In the genomic region with DNA sequence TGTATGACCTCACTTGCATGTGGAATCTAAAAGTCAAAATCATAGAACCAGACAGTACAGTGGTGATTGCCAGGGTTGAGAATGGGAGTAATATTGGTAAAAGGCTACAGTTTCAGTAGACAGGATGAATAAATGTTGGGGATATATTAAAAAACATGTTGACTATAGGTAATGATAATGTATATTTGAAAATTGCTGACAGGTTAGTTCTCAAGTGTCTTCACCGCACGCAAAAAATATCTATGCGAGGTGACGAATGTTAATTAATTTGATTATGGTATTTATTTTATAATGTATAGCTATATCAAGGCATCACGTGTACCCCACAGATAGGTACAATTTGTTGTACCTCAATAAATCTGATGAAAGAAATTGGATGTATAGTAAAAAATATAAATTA, we compare ENCODE assay signal across 33 cellular contexts.
"Had no signal": no experiment of that assay in that cellular context is flagged by ENCODE, and none has a peak within 500 bp of the region (broad histone marks: within the 10 kb centered on the region; RNA-seq: fewer than 3 reads in every experiment).

No MANE protein-coding gene starts in this region.

- H3K9me3 ChIP-seq: adrenal gland, ascending aorta had no signal

- ATAC-seq: activated naive CD4-positive, alpha-beta T cell treated with anti-CD3 and anti-CD28 coated beads, Interleukin-2, amount 50 U/mL, for 72 hours; activated naive CD8-positive, alpha-beta T cell treated with anti-CD3 and anti-CD28 coated beads, Interleukin-2, amount 50 U/mL, for 24 hours; activated T-cell treated with anti-CD3 and anti-CD28 coated beads, Interleukin-2, amount 50 U/mL, for 4 hours; activated T-cell treated with anti-CD3 and anti-CD28 coated beads, Interleukin-2, amount 50 U/mL, for 72 hours; activated T-helper 17 cell treated with anti-CD3 and anti-CD28 coated beads, Interleukin-2, amount 50 U/mL, for 72 hours; body of pancreas had no signal

- DNase-seq: activated effector memory CD4-positive, alpha-beta T cell treated with anti-CD3 and anti-CD28 coated beads, Interleukin-2, amount 50 U/mL, for 16 hours; activated effector memory CD4-positive, alpha-beta T cell treated with Interleukin-2 at 50 U/mL for 16 hours; activated gamma-delta T cell; activated gamma-delta T cell treated with Interleukin-2 at 50 U/mL for 16 hours; activated naive CD4-positive, alpha-beta T cell; activated naive CD4-positive, alpha-beta T cell treated with anti-CD3 and anti-CD28 coated beads for 36 hours; activated naive CD4-positive, alpha-beta T cell treated with anti-CD3 and anti-CD28 coated beads, Interleukin-2, amount 10 ng/mL, durations not matched to agents 7 days and 5 days; activated naive CD4-positive, alpha-beta T cell treated with anti-CD3 and anti-CD28 coated beads, Interleukin-2, amount 50 U/mL, for 16 hours; activated naive CD8-positive, alpha-beta T cell treated with anti-CD3 and anti-CD28 coated beads for 36 hours; activated naive CD8-positive, alpha-beta T cell treated with anti-CD3 and anti-CD28 coated beads, Interleukin-2, amount 10 ng/mL, durations not matched to agents 7 days and 5 days; activated naive CD8-positive, alpha-beta T cell treated with anti-CD3 and anti-CD28 coated beads, Interleukin-2, amount 50 U/mL, for 24 hours; activated T-cell treated with anti-CD3 and anti-CD28 coated beads, Interleukin-2, amount 50 U/mL, for 1 hour; activated T-cell treated with anti-CD3 and anti-CD28 coated beads, Interleukin-2, amount 50 U/mL, for 24 hours; activated T-cell treated with anti-CD3 and anti-CD28 coated beads, Interleukin-2, amount 50 U/mL, for 4 hours; activated T-cell treated with anti-CD3 and anti-CD28 coated beads, Interleukin-2, amount 50 U/mL, for 48 hours; activated T-cell treated with anti-CD3 and anti-CD28 coated beads, Interleukin-2, amount 50 U/mL, for 72 hours; adrenal gland; amniotic stem cell; amygdala; anterior cingulate cortex; aorta; body of pancreas; brain microvascular endothelial cell; caudate nucleus; central memory CD4-positive, alpha-beta T cell; cerebellar nuclear complex had no signal

- H3K27me3 ChIP-seq: adrenal gland, ascending aorta, body of pancreas, brain microvascular endothelial cell, breast epithelium, cardiac muscle cell had no signal

- H3K36me3 ChIP-seq: adrenal gland, ascending aorta, brain microvascular endothelial cell, breast epithelium, cardiac muscle cell had no signal

- H3K4me1 ChIP-seq: adrenal gland, ascending aorta, body of pancreas, breast epithelium had no signal

- FAIRE-seq: astrocyte, bronchial epithelial cell had no signal

- H3K4me3 ChIP-seq: adrenal gland, ascending aorta, body of pancreas, breast epithelium, cardiac muscle cell had no signal

- H3K27ac ChIP-seq: adrenal gland, ascending aorta, body of pancreas, brain microvascular endothelial cell, breast epithelium, cardiac muscle cell had no signal
